ENCODE assay signal across 8 cellular contexts in the genomic region with DNA sequence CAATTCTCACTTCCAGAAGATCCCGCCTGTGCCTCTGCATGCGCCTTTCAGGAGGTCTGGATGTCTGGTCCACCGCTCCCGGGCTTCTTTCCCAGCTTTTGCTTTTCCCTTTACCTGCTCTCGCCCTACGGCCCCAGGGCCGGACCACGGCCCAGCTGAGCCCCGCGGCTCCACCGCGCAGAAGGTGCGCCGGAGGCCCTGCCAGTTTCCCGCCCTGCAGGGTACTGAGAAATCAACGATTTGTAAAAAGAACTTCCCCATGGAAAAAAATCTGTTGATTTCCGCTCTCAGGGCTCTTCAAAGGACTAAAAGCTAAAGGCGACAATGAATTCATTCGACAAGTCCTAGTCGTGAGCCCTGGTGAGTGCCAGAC. TPM values are rescaled to one million over a fixed set of nuclear protein-coding genes. Genes with fewer than 3 reads are reported as not detected.
DNase-seq lines count a peak whose midpoint lies in the region; ATAC-seq and TF ChIP-seq lines count a peak whose summit lies in the region.

No MANE protein-coding gene starts in this region.

- no peaks in the 10 kb centered on the region for H3F3A ChIP-seq in SU-DHL-6 (ENCODE audit: insufficient read depth)

- ATAC-seq in GM19035 (IDR thresholded peaks at IDR 0.05; ENCODE audit: unreplicated experiment) (no peak), HG02870 (IDR thresholded peaks at IDR 0.05; ENCODE audit: unreplicated experiment) (no peak), HG02938 (IDR thresholded peaks at IDR 0.05; ENCODE audit: unreplicated experiment) (no peak)

- H3K27me3 ChIP-seq in SU-DHL-6 (ENCODE audit: low read length) (no peaks in the 10 kb centered on the region), parathyroid adenoma (ENCODE audit: control insufficient read depth, insufficient read depth, low read length) (no peaks in the 10 kb centered on the region)

- peak overlapping the region; percentile 21; the same call in 1 of the 2 replicates for H3K9ac ChIP-seq in SU-DHL-6 (ENCODE audit: low read length)
- H3K9ac ChIP-seq in parathyroid adenoma = no peak overlapping the region

- no peaks in the 10 kb centered on the region for H4K20me1 ChIP-seq in SU-DHL-6 (ENCODE audit: low read depth, low read length)

- H3K9me2 ChIP-seq in SU-DHL-6 (replicated peaks; ENCODE audit: insufficient read depth, low read length) = no peaks in the 10 kb centered on the region

- H3K4me2 ChIP-seq in SU-DHL-6 (ENCODE audit: low read depth, low read length, poor library complexity, severe bottlenecking) = peak overlapping the region; percentile 25
- peak overlapping the region; percentile 48 for H3K4me2 ChIP-seq in parathyroid adenoma (ENCODE audit: low read length)

- H3K4me3 ChIP-seq in SU-DHL-6 (ENCODE audit: insufficient read depth, low read length, poor library complexity, severe bottlenecking) = peak overlapping the region; percentile 28
- H3K4me3 ChIP-seq in fibroblast of villous mesenchyme (ENCODE audit: low read depth, low read length) = peak overlapping the region; percentile 73
- peak overlapping the region; percentile 53 for H3K4me3 ChIP-seq in parathyroid adenoma (ENCODE audit: low read depth, low read length)

- H3K27ac ChIP-seq in SU-DHL-6 (ENCODE audit: low read depth, low read length) (no peak overlapping the region), parathyroid adenoma (peak overlapping the region; percentile 52)

- DNase-seq in DMS53 (lab: John Stamatoyannopoulos, UW) = peak; percentile 60
- DNase-seq in fibroblast of villous mesenchyme (ENCODE audit: low read depth) = peak; percentile 19
- DNase-seq in NCI-H128 (lab: John Stamatoyannopoulos, UW; ENCODE audit: unreplicated experiment) = no peak

- TF ChIP-seq CTCF in SU-DHL-6 (IDR thresholded peaks at IDR 0.05; ENCODE audit: insufficient read depth, low read length, poor library complexity, severe bottlenecking) (no peak), fibroblast of villous mesenchyme (IDR thresholded peaks at IDR 0.05; ENCODE audit: insufficient read depth, low read depth, low read length) (no peak), parathyroid adenoma (IDR thresholded peaks at IDR 0.05) (no peak)

- H3K9me3 ChIP-seq in SU-DHL-6 (ENCODE audit: insufficient read depth, low read length) = no peaks in the 10 kb centered on the region
- H3K9me3 ChIP-seq in parathyroid adenoma (ENCODE audit: control insufficient read depth, low read length) = no peaks in the 10 kb centered on the region

- no peaks in the 10 kb centered on the region for H3K36me3 ChIP-seq in SU-DHL-6 (ENCODE audit: low read length)
- no peaks in the 10 kb centered on the region for H3K36me3 ChIP-seq in parathyroid adenoma (ENCODE audit: control insufficient read depth, insufficient read depth, low read length)

- H3K79me2 ChIP-seq in SU-DHL-6 (ENCODE audit: insufficient read depth, low read length) (no peaks in the 10 kb centered on the region), parathyroid adenoma (no peaks in the 10 kb centered on the region)

- H3K4me1 ChIP-seq in parathyroid adenoma = no peaks in the 10 kb centered on the region

- H2AFZ ChIP-seq in SU-DHL-6 (ENCODE audit: low read depth, low read length, severe bottlenecking) = peak overlapping the region; percentile 68
- H2AFZ ChIP-seq in parathyroid adenoma = peak overlapping the region; percentile 84

RNA-seq across cellular contexts. Expression of a gene that starts 7.0 kb away (rescaled TPM):
- under 0.01 TPM in 1 of 2 replicates, not detected in the other for total RNA-seq in fibroblast of villous mesenchyme

RNA-seq across cellular contexts. Expression of a gene that starts 32.9 kb away (rescaled TPM):
- total RNA-seq in fibroblast of villous mesenchyme = 13.8 and 22.2 TPM in 2 replicates
